Comparison of ENCODE assay signal across 28 cellular contexts in the genomic region with DNA sequence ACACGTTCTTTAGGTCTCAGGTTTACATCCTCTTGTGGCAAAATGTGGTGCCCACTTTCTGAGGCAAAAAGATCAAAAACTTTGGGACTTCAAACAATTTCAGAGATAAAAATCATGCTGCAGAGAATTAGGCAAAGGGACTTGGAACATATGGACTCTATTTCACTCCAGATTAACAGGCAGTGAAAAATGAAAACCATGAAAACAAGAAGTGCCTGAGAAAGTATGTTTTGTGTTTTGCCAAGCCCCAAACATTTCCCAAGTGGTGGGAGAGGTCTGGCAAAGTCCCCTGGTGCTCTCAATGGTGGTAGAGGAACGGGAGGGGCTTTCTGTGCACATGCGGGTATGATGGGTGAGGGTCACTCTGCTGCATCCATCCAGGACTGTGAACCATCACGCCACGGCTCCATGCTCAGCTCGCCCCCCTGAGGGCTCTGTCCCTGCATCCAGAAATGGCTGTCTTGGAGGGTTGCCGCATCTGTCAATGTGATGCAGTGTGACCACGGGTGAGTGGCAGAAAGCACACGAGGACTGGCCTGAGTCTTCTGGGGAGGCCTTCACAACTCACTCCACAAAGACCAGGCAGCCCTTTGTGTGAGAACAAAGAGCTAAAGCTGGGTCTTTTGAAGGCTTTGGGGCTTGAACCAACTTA. TPM values are rescaled to one million over a fixed set of nuclear protein-coding genes. Genes with fewer than 3 reads are reported as not detected.
A peak's percentile ranks its signal among the peaks of the same experiment; 100 is the strongest.
DNase-seq lines count a peak whose midpoint lies in the region; ATAC-seq, FAIRE-seq and TF ChIP-seq lines count a peak whose summit lies in the region.
"Had no signal": no experiment of that assay in that cellular context is flagged by ENCODE, and none has a peak within 500 bp of the region (broad histone marks: within the 10 kb centered on the region; RNA-seq: fewer than 3 reads in every experiment).

No MANE protein-coding gene starts in this region.

- H3K79me2 ChIP-seq in neural progenitor cell (ENCODE audit: low read depth) = no peaks in the 10 kb centered on the region

- H3K27me3 ChIP-seq in neural progenitor cell (no peaks in the 10 kb centered on the region), left lung (no peaks in the 10 kb centered on the region)
- H3K27me3 ChIP-seq: ascending aorta; BLaER1 treated with 17β-estradiol and CSF1 and Interleukin-3, amounts not matched to agents 10 nM and 100 nM; ovary; stomach had no signal

- peak; percentile 9 for DNase-seq in AG08395 (ENCODE audit: low spot score)
- DNase-seq in fibroblast of gingiva (ENCODE audit: low read depth) = peak; percentile 29
- DNase-seq in neural progenitor cell (ENCODE audit: low spot score) = peak; percentile 40
- DNase-seq in left lung = no peak
- no peak for DNase-seq in MV-4-11 (lab: John Stamatoyannopoulos, UW)
- DNase-seq in MCF 10A (ENCODE audit: unreplicated experiment) = no peak
- DNase-seq in GM12891 (ENCODE audit: insufficient read length, low spot score) = no peak
- DNase-seq: activated CD8-positive, alpha-beta T cell treated with anti-CD3 and anti-CD28 coated beads, Interleukin-2, amount 10 ng/mL, durations not matched to agents 7 days and 5 days; foreskin fibroblast; midbrain; naive thymus-derived CD4-positive, alpha-beta T cell; NCI-H146; NCI-H446; NCI-H82; ovary; stimulated activated CD4-positive, alpha-beta T cell treated with anti-CD3 and anti-CD28 coated beads, Interleukin-2, amount 100 ng/mL, for 24 hours; stomach had no signal

- H3K4me1 ChIP-seq in neural progenitor cell (peaks cover 40% of the 10 kb centered on the region), left lung (no peaks in the 10 kb centered on the region)
- H3K4me1 ChIP-seq: ascending aorta had no signal

- H3K36me3 Mint-ChIP-seq in neural progenitor cell (no peaks in the 10 kb centered on the region), MCF 10A (ENCODE audit: insufficient read depth, unreplicated experiment) (no peaks in the 10 kb centered on the region)
- H3K36me3 Mint-ChIP-seq: activated naive CD4-positive, alpha-beta T cell treated with anti-CD3 and anti-CD28 coated beads, Interleukin-2, amount 50 U/mL, for 72 hours; type B pancreatic cell had no signal

- peak overlapping the region; percentile 55 for H3K4me2 ChIP-seq in neural progenitor cell
- H3K4me2 ChIP-seq: BLaER1 treated with 17β-estradiol and CSF1 and Interleukin-3, amounts not matched to agents 10 nM and 100 nM had no signal

- no peak for FAIRE-seq in GM12891 (lab: Jason Lieb, UNC)
- FAIRE-seq: H1 had no signal

- no peak for TF ChIP-seq CTCF in neural progenitor cell (IDR thresholded peaks at IDR 0.05)
- no peak for TF ChIP-seq CTCF in left lung (IDR thresholded peaks at IDR 0.05)
- TF ChIP-seq CTCF in MCF 10A (IDR thresholded peaks at IDR 0.05; ENCODE audit: unreplicated experiment) = no peak

- H3K4me3 ChIP-seq in neural progenitor cell (no peak overlapping the region), left lung (no peak overlapping the region)
- H3K4me3 ChIP-seq: ascending aorta; BLaER1 treated with 17β-estradiol and CSF1 and Interleukin-3, amounts not matched to agents 10 nM and 100 nM; ovary; stomach had no signal

- CTCF ChIA-PET in MCF 10A (lab: Yijun Ruan, JAX) = interaction anchor here (0.6 to 1.1 kb wide), 2 partner anchors 12 to 34 kb away, joined by 3 to 7 read pairs; no protein-coding TSS in a partner anchor

- H3F3A ChIP-seq in neural progenitor cell (ENCODE audit: low read depth) = peaks cover 14% of the 10 kb centered on the region

- no peak for TF ChIP-seq POLR2A in GM12891 (IDR thresholded peaks at IDR 0.05; ENCODE audit: low read depth, low read length)

- intact Hi-C loops in left lung (cut with DNase I) (no loop called here), MCF 10A (cut with micrococcal nuclease) (no loop called here)

- no TSS peak for BruUV-seq in MCF 10A (replicated peaks; lab: Mats Ljungman, UMichigan)

- H3K4me3 Mint-ChIP-seq in neural progenitor cell = no peak overlapping the region
- no peak overlapping the region for H3K4me3 Mint-ChIP-seq in MCF 10A (ENCODE audit: unreplicated experiment)
- H3K4me3 Mint-ChIP-seq: activated CD8-positive, alpha-beta T cell treated with anti-CD3 and anti-CD28 coated beads, Interleukin-2, amount 10 ng/mL, durations not matched to agents 7 days and 5 days; central memory CD8-positive, alpha-beta T cell; naive thymus-derived CD4-positive, alpha-beta T cell; type B pancreatic cell had no signal

- H3K9me3 ChIP-seq in neural progenitor cell (ENCODE audit: low read depth) (no peaks in the 10 kb centered on the region), left lung (no peaks in the 10 kb centered on the region)
- H3K9me3 ChIP-seq: ascending aorta; BLaER1 treated with 17β-estradiol and CSF1 and Interleukin-3, amounts not matched to agents 10 nM and 100 nM; ovary; stomach had no signal

- H3K9me3 Mint-ChIP-seq in neural progenitor cell (no peaks in the 10 kb centered on the region), MCF 10A (ENCODE audit: unreplicated experiment) (no peaks in the 10 kb centered on the region)
- H3K9me3 Mint-ChIP-seq: activated naive CD4-positive, alpha-beta T cell treated with anti-CD3 and anti-CD28 coated beads, Interleukin-2, amount 50 U/mL, for 72 hours; central memory CD8-positive, alpha-beta T cell; naive thymus-derived CD4-positive, alpha-beta T cell; type B pancreatic cell had no signal

- peak overlapping the region; percentile 77 for H2AFZ ChIP-seq in neural progenitor cell (replicated peaks)

- H3K9ac ChIP-seq in neural progenitor cell = no peak overlapping the region
- H3K9ac ChIP-seq: BLaER1 treated with 17β-estradiol and CSF1 and Interleukin-3, amounts not matched to agents 10 nM and 100 nM had no signal

- H3K4me1 Mint-ChIP-seq in neural progenitor cell (peaks cover 56% of the 10 kb centered on the region), MCF 10A (ENCODE audit: insufficient read depth, unreplicated experiment) (peaks cover 51% of the 10 kb centered on the region)

- POLR2A ChIA-PET in MCF 10A (lab: Yijun Ruan, JAX) = interaction anchor here (0.7 kb wide), 1 partner anchor 17 kb away, joined by 5 read pairs; no protein-coding TSS in a partner anchor

- ATAC-seq in SK-N-SH treated with all-trans-retinoic acid at 6 μM for 48 hours = no peak
- no peak for ATAC-seq in left lung
- ATAC-seq: activated CD8-positive, alpha-beta T cell treated with anti-CD3 and anti-CD28 coated beads, Interleukin-2, amount 10 ng/mL, durations not matched to agents 7 days and 5 days; activated naive CD4-positive, alpha-beta T cell treated with anti-CD3 and anti-CD28 coated beads, Interleukin-2, amount 50 U/mL, for 72 hours; left lobe of liver; naive thymus-derived CD4-positive, alpha-beta T cell had no signal

- H3K27me3 Mint-ChIP-seq in neural progenitor cell (ENCODE audit: insufficient read depth, low read depth) = peaks cover 2% of the 10 kb centered on the region
- H3K27me3 Mint-ChIP-seq in MCF 10A (ENCODE audit: insufficient read depth, unreplicated experiment) = no peaks in the 10 kb centered on the region
- H3K27me3 Mint-ChIP-seq: central memory CD8-positive, alpha-beta T cell; naive thymus-derived CD4-positive, alpha-beta T cell; type B pancreatic cell had no signal

- H3K27ac Mint-ChIP-seq in neural progenitor cell (peak overlapping the region; percentile 12), MCF 10A (ENCODE audit: low read depth, unreplicated experiment) (no peak overlapping the region)
- H3K27ac Mint-ChIP-seq: activated CD8-positive, alpha-beta T cell treated with anti-CD3 and anti-CD28 coated beads, Interleukin-2, amount 10 ng/mL, durations not matched to agents 7 days and 5 days; activated naive CD4-positive, alpha-beta T cell treated with anti-CD3 and anti-CD28 coated beads, Interleukin-2, amount 50 U/mL, for 72 hours; naive thymus-derived CD4-positive, alpha-beta T cell; type B pancreatic cell had no signal

- H3K36me3 ChIP-seq in neural progenitor cell (no peaks in the 10 kb centered on the region), left lung (no peaks in the 10 kb centered on the region)
- H3K36me3 ChIP-seq: ascending aorta; BLaER1 treated with 17β-estradiol and CSF1 and Interleukin-3, amounts not matched to agents 10 nM and 100 nM; ovary; stomach had no signal

- no peaks in the 10 kb centered on the region for H4K20me1 ChIP-seq in neural progenitor cell (ENCODE audit: low read depth)

- H3K27ac ChIP-seq in neural progenitor cell (no peak overlapping the region), left lung (peak overlapping the region in 1 of 2 donors; percentile 7)
- H3K27ac ChIP-seq: ascending aorta; BLaER1 treated with 17β-estradiol and CSF1 and Interleukin-3, amounts not matched to agents 10 nM and 100 nM; epithelial cell of prostate; HL-60; ovary; RWPE1 had no signal

TF ChIP-seq in SK-N-SH treated with all-trans-retinoic acid at 6 μM for 48 hours, 23 proteins besides CTCF, POLR2A, EP300 and RAD21:
- TF ChIP-seq ZNF70 (CRISPR knock-in tag; IDR thresholded peaks at IDR 0.05) = peak; percentile 96
- TF ChIP-seq TCF4 (CRISPR knock-in tag; IDR thresholded peaks at IDR 0.05; ENCODE audit: borderline replicate concordance) = no peak
TF ChIP-seq in SK-N-SH treated with all-trans-retinoic acid at 6 μM for 48 hours: peak in this region for 1.

TF ChIP-seq in GM12891, 5 proteins besides CTCF, POLR2A, EP300 and RAD21:
- TF ChIP-seq POLR2AphosphoS5 (IDR thresholded peaks at IDR 0.05; ENCODE audit: low read depth, low read length) = no peak
- TF ChIP-seq TAF1 (IDR thresholded peaks at IDR 0.05; ENCODE audit: low read depth, low read length) = no peak
- TF ChIP-seq PAX5 (IDR thresholded peaks at IDR 0.05; ENCODE audit: insufficient read depth, low read length, severe bottlenecking) = no peak
- no peak for TF ChIP-seq SPI1 (IDR thresholded peaks at IDR 0.05; ENCODE audit: low read depth, low read length)
- no peak for TF ChIP-seq POU2F2 (IDR thresholded peaks at IDR 0.05; ENCODE audit: low read depth, low read length)

RNA-seq across cellular contexts. Expression of gene TBC1D7, which starts 43.2 kb away (rescaled TPM):
- total RNA-seq in neural progenitor cell (ENCODE audit: low replicate concordance) = 52.8 and 54.9 TPM in 2 replicates
- 10 to 100 TPM; 18.3 to 20.2 TPM for total RNA-seq in left lung
- total RNA-seq in MCF 10A (2022) = 19.5 and 28.5 TPM in 2 replicates
- 21.3 TPM for polyA plus RNA-seq in GM12891 (2012; ENCODE audit: low read depth, missing spikeins)

Comparison
In these comparisons a context has a peak if more than half of its experiments do, and no peak if none do; other contexts are left out.
1. DNase-seq: peak in AG08395 (single experiment), fibroblast of gingiva (single experiment) and neural progenitor cell (single experiment); none in left lung (0 of 2), MV-4-11 (single experiment), MCF 10A (single experiment) and GM12891 (single experiment).